Comparison of ENCODE assay signal across 16 cellular contexts in genomic region chr1:198529414-198529813, GRCh38. TPM values are rescaled to one million over a fixed set of nuclear protein-coding genes. Genes with fewer than 3 reads are reported as not detected.
DNase-seq lines count a peak whose midpoint lies in the region; ATAC-seq and TF ChIP-seq lines count a peak whose summit lies in the region.
"Had no signal": no experiment of that assay in that cellular context is flagged by ENCODE, and none has a peak within 500 bp of the region (broad histone marks: within the 10 kb centered on the region; RNA-seq: fewer than 3 reads in every experiment).

No MANE protein-coding gene starts in this region.

- H3K79me2 ChIP-seq in parathyroid adenoma: no peaks in the 10 kb centered on the region

- no peak overlapping the region for H3K27ac Mint-ChIP-seq in activated CD4-positive, alpha-beta T cell treated with anti-CD3 and anti-CD28 coated beads, Interleukin-2, amount 10 ng/mL, durations not matched to agents 24 days and 14 days
- no peak overlapping the region for H3K27ac Mint-ChIP-seq in stimulated activated naive B cell treated with anti-CD40 and anti-IgM and Interleukin-4, amounts not matched to agents 10 μg/mL and 1 μg/mL and 100 μg/mL, for 72 hours
- H3K27ac Mint-ChIP-seq: activated T-cell treated with anti-CD3 and anti-CD28 coated beads, Interleukin-2, amount 50 U/mL, for 72 hours had no signal

- no peaks in the 10 kb centered on the region for H3K4me1 ChIP-seq in parathyroid adenoma

- H3K9me3 ChIP-seq in parathyroid adenoma (ENCODE audit: control insufficient read depth, low read length): no peaks in the 10 kb centered on the region
- H3K9me3 ChIP-seq: HAP-1 had no signal

- H3K36me3 ChIP-seq in parathyroid adenoma (ENCODE audit: control insufficient read depth, insufficient read depth, low read length): no peaks in the 10 kb centered on the region
- H3K36me3 ChIP-seq: HAP-1, WERI-Rb-1 had no signal

- H3K9me3 Mint-ChIP-seq in activated CD4-positive, alpha-beta T cell treated with anti-CD3 and anti-CD28 coated beads, Interleukin-2, amount 10 ng/mL, durations not matched to agents 24 days and 14 days: peaks cover 22% of the 10 kb centered on the region
- peaks cover 4 to 10% of the 10 kb centered on the region in 2 donors for H3K9me3 Mint-ChIP-seq in stimulated activated naive B cell treated with anti-CD40 and anti-IgM and Interleukin-4, amounts not matched to agents 10 μg/mL and 1 μg/mL and 100 μg/mL, for 72 hours

- H3K27me3 Mint-ChIP-seq in activated CD4-positive, alpha-beta T cell treated with anti-CD3 and anti-CD28 coated beads, Interleukin-2, amount 10 ng/mL, durations not matched to agents 24 days and 14 days: no peaks in the 10 kb centered on the region
- H3K27me3 Mint-ChIP-seq in stimulated activated naive B cell treated with anti-CD40 and anti-IgM and Interleukin-4, amounts not matched to agents 10 μg/mL and 1 μg/mL and 100 μg/mL, for 72 hours: no peaks in the 10 kb centered on the region
- H3K27me3 Mint-ChIP-seq: naive thymus-derived CD8-positive, alpha-beta T cell; stimulated activated naive CD8-positive, alpha-beta T cell treated with anti-CD3 and anti-CD28 coated beads, Interleukin-15, Interleukin-2, amounts not matched to agents 100 ng/mL and 50 ng/mL, for 24 hours had no signal

- H3K4me3 Mint-ChIP-seq in activated CD4-positive, alpha-beta T cell treated with anti-CD3 and anti-CD28 coated beads, Interleukin-2, amount 10 ng/mL, durations not matched to agents 24 days and 14 days: no peak overlapping the region
- H3K4me3 Mint-ChIP-seq in stimulated activated naive B cell treated with anti-CD40 and anti-IgM and Interleukin-4, amounts not matched to agents 10 μg/mL and 1 μg/mL and 100 μg/mL, for 72 hours: no peak overlapping the region

- no peaks in the 10 kb centered on the region for H3K36me3 Mint-ChIP-seq in activated CD4-positive, alpha-beta T cell treated with anti-CD3 and anti-CD28 coated beads, Interleukin-2, amount 10 ng/mL, durations not matched to agents 24 days and 14 days (ENCODE audit: low read depth)
- peaks cover 0 to 4% of the 10 kb centered on the region in 2 donors for H3K36me3 Mint-ChIP-seq in stimulated activated naive B cell treated with anti-CD40 and anti-IgM and Interleukin-4, amounts not matched to agents 10 μg/mL and 1 μg/mL and 100 μg/mL, for 72 hours

- no peak for ATAC-seq in stimulated activated naive B cell treated with anti-CD40 and anti-IgM and Interleukin-4, amounts not matched to agents 10 μg/mL and 1 μg/mL and 100 μg/mL, for 72 hours (replicated peaks)
- no peak for ATAC-seq in HG02973 (IDR thresholded peaks at IDR 0.05; ENCODE audit: unreplicated experiment)
- ATAC-seq: activated T-cell treated with anti-CD3 and anti-CD28 coated beads, Interleukin-2, amount 50 U/mL, for 72 hours; naive thymus-derived CD8-positive, alpha-beta T cell had no signal

- intact Hi-C loops in activated CD4-positive, alpha-beta T cell treated with anti-CD3 and anti-CD28 coated beads, Interleukin-2, amount 10 ng/mL, durations not matched to agents 24 days and 14 days (cut with micrococcal nuclease): loop anchor here (10.0 kb wide), 1 partner anchor 275 kb away; no protein-coding TSS in a partner anchor

- peaks cover 23% of the 10 kb centered on the region for H3K4me1 Mint-ChIP-seq in activated CD4-positive, alpha-beta T cell treated with anti-CD3 and anti-CD28 coated beads, Interleukin-2, amount 10 ng/mL, durations not matched to agents 24 days and 14 days
- H3K4me1 Mint-ChIP-seq in stimulated activated naive B cell treated with anti-CD40 and anti-IgM and Interleukin-4, amounts not matched to agents 10 μg/mL and 1 μg/mL and 100 μg/mL, for 72 hours: peaks cover 22 to 53% of the 10 kb centered on the region in 2 donors

- DNase-seq in GM04503 (ENCODE audit: low read depth) (peak; percentile 49), NCI-H446 (lab: John Stamatoyannopoulos, UW) (peak; percentile 90 to 95), dedifferentiated amniotic fluid mesenchymal stem cell (ENCODE audit: extremely low spot score) (peak; percentile 91), hypothalamus (lab: John Stamatoyannopoulos, UW) (no peak)
- DNase-seq in activated CD4-positive, alpha-beta T cell treated with anti-CD3 and anti-CD28 coated beads, Interleukin-2, amount 10 ng/mL, durations not matched to agents 24 days and 14 days: no peak
- no peak for DNase-seq in stimulated activated naive B cell treated with anti-CD40 and anti-IgM and Interleukin-4, amounts not matched to agents 10 μg/mL and 1 μg/mL and 100 μg/mL, for 72 hours
- DNase-seq: activated T-cell treated with anti-CD3 and anti-CD28 coated beads, Interleukin-2, amount 50 U/mL, for 72 hours; GDM1; naive thymus-derived CD8-positive, alpha-beta T cell; NCI-H1092 treated with DMSO at 0.1 percent for 48 hours; WERI-Rb-1 had no signal

- no peaks in the 10 kb centered on the region for H3K27me3 ChIP-seq in parathyroid adenoma (ENCODE audit: control insufficient read depth, insufficient read depth, low read length)

- peak overlapping the region; percentile 24 for H3K27ac ChIP-seq in parathyroid adenoma
- H3K27ac ChIP-seq: RWPE1, WERI-Rb-1 had no signal

- H3K4me2 ChIP-seq in parathyroid adenoma (ENCODE audit: low read length): no peak overlapping the region

- H2AFZ ChIP-seq in parathyroid adenoma: no peak overlapping the region

- no peak for TF ChIP-seq CTCF in parathyroid adenoma (IDR thresholded peaks at IDR 0.05)

- no peak overlapping the region for H3K9ac ChIP-seq in parathyroid adenoma

- H3K4me3 ChIP-seq in parathyroid adenoma (ENCODE audit: low read depth, low read length): no peak overlapping the region
- H3K4me3 ChIP-seq: HAP-1 had no signal

RNA-seq across cellular contexts. Expression of gene ATP6V1G3, which starts 11.1 kb away (rescaled TPM):
- not detected in 2 replicates for total RNA-seq in activated CD4-positive, alpha-beta T cell treated with anti-CD3 and anti-CD28 coated beads, Interleukin-2, amount 10 ng/mL, durations not matched to agents 24 days and 14 days
- total RNA-seq: activated T-cell treated with anti-CD3 and anti-CD28 coated beads, Interleukin-2, amount 50 U/mL, for 72 hours; naive thymus-derived CD8-positive, alpha-beta T cell had no signal

Comparison
In these comparisons a context has a peak if more than half of its experiments do, and no peak if none do; other contexts are left out.
1. DNase-seq: peak in GM04503 (single experiment), NCI-H446 (2 of 2) and dedifferentiated amniotic fluid mesenchymal stem cell (single experiment); none in activated CD4-positive, alpha-beta T cell treated with anti-CD3 and anti-CD28 coated beads, Interleukin-2, amount 10 ng/mL, durations not matched to agents 24 days and 14 days (single experiment), stimulated activated naive B cell treated with anti-CD40 and anti-IgM and Interleukin-4, amounts not matched to agents 10 μg/mL and 1 μg/mL and 100 μg/mL, for 72 hours (single experiment) and hypothalamus (0 of 51).